ENCODE assay signal across 8 cellular contexts in the genomic region with DNA sequence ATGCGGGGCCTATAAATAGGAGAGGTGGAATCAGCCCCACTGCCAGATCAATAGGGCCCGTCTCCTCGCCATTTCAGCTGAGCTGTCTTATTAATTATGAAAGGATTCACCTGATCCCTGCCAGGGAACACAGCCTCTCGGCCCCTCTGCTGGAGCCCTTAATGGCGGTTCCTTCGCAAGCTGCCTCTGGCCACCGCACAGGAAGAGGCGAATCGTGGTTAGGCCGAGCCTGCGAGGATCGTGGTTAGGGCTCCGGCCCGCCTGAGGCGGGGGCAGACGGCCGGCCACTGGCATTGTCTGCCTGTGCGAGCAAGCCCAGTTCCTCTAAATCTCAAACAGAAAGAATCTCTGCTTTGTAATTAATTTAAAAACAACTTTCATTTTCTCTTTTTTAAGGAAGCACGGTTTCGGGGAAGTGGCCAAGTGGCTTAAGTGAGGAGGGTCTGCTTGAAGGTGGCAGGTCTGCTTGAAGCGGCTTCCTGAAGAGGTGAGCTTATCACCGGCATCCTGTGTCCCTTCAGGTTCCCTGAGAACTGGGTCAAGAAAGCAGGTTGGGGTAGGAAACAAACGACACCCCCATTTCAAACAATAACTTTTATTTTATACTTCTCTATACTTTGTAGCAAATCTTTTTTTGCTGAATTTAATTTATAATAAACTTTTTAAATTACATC. TPM values are rescaled to one million over a fixed set of nuclear protein-coding genes. Genes with fewer than 3 reads are reported as not detected.
DNase-seq lines count a peak whose midpoint lies in the region; ATAC-seq, FAIRE-seq and TF ChIP-seq lines count a peak whose summit lies in the region.

No MANE protein-coding gene starts in this region.

- H3K27me3 Mint-ChIP-seq in nephron progenitor cell (ENCODE audit: low read depth, poor library complexity): peaks cover 98% of the 10 kb centered on the region

- dilution Hi-C loops in endothelial cell of umbilical vein (cut with MboI; ENCODE audit: extremely low pct_ligation_motif_present, low sequenced_read_pairs): no loop called here

- DNase-seq in NCI-H82 (lab: John Stamatoyannopoulos, UW): peak; percentile 55
- no peak for DNase-seq in NCI-H82 treated with DMSO at 0.1 percent for 48 hours (lab: John Stamatoyannopoulos, UW; ENCODE audit: unreplicated experiment)
- DNase-seq in SJSA1 (ENCODE audit: low read depth in 1 of 2, low spot score in 2 of 2): peak in 1 of 2 experiments; percentile 42
- DNase-seq in endothelial cell of umbilical vein (ENCODE audit: low read depth, low spot score): peak; percentile 49
- DNase-seq in nephron progenitor cell: peak; percentile 54

- H3K4me2 ChIP-seq in endothelial cell of umbilical vein (ENCODE audit: insufficient read depth, low read length): peak overlapping the region; percentile 60

- H3K9me3 Mint-ChIP-seq in nephron progenitor cell: peaks cover 10% of the 10 kb centered on the region

- peaks cover 27% of the 10 kb centered on the region for H3K4me1 ChIP-seq in SJSA1 (replicated peaks)
- H3K4me1 ChIP-seq in endothelial cell of umbilical vein (ENCODE audit: control insufficient read depth, extremely low read depth, insufficient read depth, low read length): peaks cover 9% of the 10 kb centered on the region

- H3K4me3 Mint-ChIP-seq in nephron progenitor cell: peak overlapping the region; percentile 91

- H3K27ac ChIP-seq in SJSA1 (peak overlapping the region; percentile 56), endothelial cell of umbilical vein (ENCODE audit: insufficient read depth, low read depth, low read length) (peak overlapping the region; percentile 32)

- TF ChIP-seq CTCF in endothelial cell of umbilical vein (IDR thresholded peaks at IDR 0.05; ENCODE audit: extremely low read depth in 1 of 2, insufficient read depth in 1 of 2, low read depth in 1 of 2, low read length in 2 of 2) (no peak), nephron progenitor cell (IDR thresholded peaks at IDR 0.05) (no peak)

- H2AFZ ChIP-seq in endothelial cell of umbilical vein (ENCODE audit: low read depth, low read length): peak overlapping the region; percentile 60

- FAIRE-seq in endothelial cell of umbilical vein (lab: Jason Lieb, UNC): peak; percentile 57

- no peaks in the 10 kb centered on the region for H4K20me1 ChIP-seq in endothelial cell of umbilical vein (replicated peaks; ENCODE audit: control insufficient read depth, extremely low read depth, insufficient read depth, low read length)

- BruUV-seq in endothelial cell of umbilical vein (replicated peaks; lab: Mats Ljungman, UMichigan): no TSS peak

- CTCF ChIA-PET in endothelial cell of umbilical vein (lab: Charles Lee): interaction anchor here (1.1 to 2.7 kb wide), 2 partner anchors 15 to 526 kb away, joined by 3 to 13 read pairs; no protein-coding TSS in a partner anchor

- no peaks in the 10 kb centered on the region for H3K9me1 ChIP-seq in endothelial cell of umbilical vein (replicated peaks; ENCODE audit: control insufficient read depth, extremely low read depth, insufficient read depth, low read length)

- POLR2A ChIA-PET in endothelial cell of umbilical vein (lab: Charles Lee): no interaction called here

- H3K36me3 ChIP-seq in SJSA1 (no peaks in the 10 kb centered on the region), endothelial cell of umbilical vein (ENCODE audit: control insufficient read depth in 2 of 2, extremely low read depth in 1 of 2, insufficient read depth in 2 of 2, low read length in 2 of 2) (no peaks in the 10 kb centered on the region)

- no peak overlapping the region for H3K9ac ChIP-seq in endothelial cell of umbilical vein (replicated peaks; ENCODE audit: extremely low read depth, insufficient read depth, low read length)

- H3K4me1 Mint-ChIP-seq in nephron progenitor cell: peaks cover 64% of the 10 kb centered on the region

- H3K9me3 ChIP-seq in SJSA1 (replicated peaks) (no peaks in the 10 kb centered on the region), endothelial cell of umbilical vein (replicated peaks; ENCODE audit: control insufficient read depth, insufficient read depth, low read length) (no peaks in the 10 kb centered on the region)

- intact Hi-C loops in endothelial cell of umbilical vein (cut with micrococcal nuclease): no loop called here

- no peak for TF ChIP-seq POLR2A in endothelial cell of umbilical vein (IDR thresholded peaks at IDR 0.05; ENCODE audit: low read depth, low read length)

- H3K27me3 ChIP-seq in SJSA1 (replicated peaks) (no peaks in the 10 kb centered on the region; the same call in 1 of the 2 replicates), endothelial cell of umbilical vein (ENCODE audit: control insufficient read depth in 2 of 2, insufficient read depth in 2 of 2, low read length in 2 of 2) (peaks cover 32 to 74% of the 10 kb centered on the region in 2 experiments)

- peak overlapping the region; percentile 47 for H3K4me3 ChIP-seq in SJSA1
- H3K4me3 ChIP-seq in endothelial cell of umbilical vein (replicated peaks in 1 of 3; ENCODE audit: insufficient read depth in 1 of 3, low read depth in 1 of 3, low read length in 3 of 3): peak overlapping the region; percentile 9 to 56 (median 14)

- no peaks in the 10 kb centered on the region for H3K79me2 ChIP-seq in endothelial cell of umbilical vein (ENCODE audit: control insufficient read depth, insufficient read depth, low read length)

- H3K27ac Mint-ChIP-seq in nephron progenitor cell: no peak overlapping the region

- H3K36me3 Mint-ChIP-seq in nephron progenitor cell (ENCODE audit: low read depth): no peaks in the 10 kb centered on the region

- ATAC-seq in GM21381 (IDR thresholded peaks at IDR 0.05; ENCODE audit: unreplicated experiment) (no peak), HG02588 (IDR thresholded peaks at IDR 0.05; ENCODE audit: unreplicated experiment) (no peak), GM21529 (IDR thresholded peaks at IDR 0.05; ENCODE audit: unreplicated experiment) (no peak)

TF ChIP-seq in endothelial cell of umbilical vein, 7 proteins besides CTCF, POLR2A, EP300 and RAD21:
- TF ChIP-seq JUN (IDR thresholded peaks at IDR 0.05; ENCODE audit: borderline replicate concordance, insufficient read depth, insufficient read length, low read depth) (no peak), FOS (IDR thresholded peaks at IDR 0.05; ENCODE audit: borderline replicate concordance, insufficient read depth, low read length) (no peak), GATA2 (IDR thresholded peaks at IDR 0.05; ENCODE audit: insufficient read depth, insufficient read length, low read depth, low read length) (no peak), EZH2 (IDR thresholded peaks at IDR 0.05; ENCODE audit: borderline replicate concordance, low read depth, low read length, severe bottlenecking) (no peak), POLR2AphosphoS5 (IDR thresholded peaks at IDR 0.05; ENCODE audit: insufficient read depth, low read depth, low read length) (no peak), MYC (IDR thresholded peaks at IDR 0.05; ENCODE audit: low read depth, low read length) (no peak)
- TF ChIP-seq, protein P1, sequence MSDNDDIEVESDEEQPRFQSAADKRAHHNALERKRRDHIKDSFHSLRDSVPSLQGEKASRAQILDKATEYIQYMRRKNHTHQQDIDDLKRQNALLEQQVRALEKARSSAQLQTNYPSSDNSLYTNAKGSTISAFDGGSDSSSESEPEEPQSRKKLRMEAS (IDR thresholded peaks at IDR 0.05; ENCODE audit: insufficient read depth, insufficient read length): no peak

RNA-seq across cellular contexts. Expression of a gene that starts 9.2 kb away (rescaled TPM):
- 19.4 and 20.6 TPM in 2 replicates for total RNA-seq in SJSA1 (2014; rRNA removed; shearing (Covaris generic))
- total RNA-seq in endothelial cell of umbilical vein: 25.6 and 26.2 TPM in 2 replicates
- polyA plus RNA-seq in endothelial cell of umbilical vein: 10.9 and 12.8 TPM in 2 replicates
- polyA plus RNA-seq in endothelial cell of umbilical vein (2011; cell fraction: cytosol; rRNA removed): 12.4 and 16.6 TPM in 2 replicates
- 17.9 and 20.3 TPM in 2 replicates for polyA plus RNA-seq in endothelial cell of umbilical vein (2011; cell fraction: nucleus; rRNA removed)
- 22.7 and 26.1 TPM in 2 replicates for polyA plus RNA-seq in endothelial cell of umbilical vein (2012)
- 5.3 and 7.2 TPM in 2 replicates for polyA minus RNA-seq in endothelial cell of umbilical vein
- not detected for polyA minus RNA-seq in endothelial cell of umbilical vein (2011; cell fraction: cytosol; rRNA and poly(A)+ RNA removed)
- polyA minus RNA-seq in endothelial cell of umbilical vein (2011; cell fraction: nucleus; rRNA and poly(A)+ RNA removed): 2.4 and 3.6 TPM in 2 replicates
